1 cellular context compared by ENCODE assay signal in genomic region chr3:9226326-9226725, GRCh38.
TF ChIP-seq lines count a peak whose summit lies in the region.

No MANE protein-coding gene starts in this region.

TF ChIP-seq in H1, 55 proteins besides CTCF, POLR2A, EP300 and RAD21:
- TF ChIP-seq BCL11A (IDR thresholded peaks at IDR 0.05; ENCODE audit: low read depth in 2 of 2, low read length in 2 of 2) (no peak), EGR1 (IDR thresholded peaks at IDR 0.05; ENCODE audit: borderline replicate concordance, low read depth, low read length) (no peak), HDAC6 (IDR thresholded peaks at IDR 0.05; ENCODE audit: low read depth, low read length) (no peak), JUND (IDR thresholded peaks at IDR 0.05; ENCODE audit: low read length) (no peak), ATF3 (IDR thresholded peaks at IDR 0.05; ENCODE audit: insufficient read depth, low read depth, low read length) (no peak), KDM1A (IDR thresholded peaks at IDR 0.05; ENCODE audit: borderline replicate concordance, low read length) (no peak), RFX5 (IDR thresholded peaks at IDR 0.05; ENCODE audit: borderline replicate concordance, low read depth, low read length) (no peak), NANOG (IDR thresholded peaks at IDR 0.05; ENCODE audit: insufficient read depth, low read depth, low read length, poor library complexity, severe bottlenecking) (no peak), SIN3A (conservative IDR thresholded peaks at IDR 0.05 in 1 of 2, IDR thresholded peaks at IDR 0.05 in 1 of 2; ENCODE audit: low read depth in 1 of 2, low read length in 2 of 2) (no peak), SP4 (IDR thresholded peaks at IDR 0.05; ENCODE audit: low read length) (no peak), SIX5 (IDR thresholded peaks at IDR 0.05; ENCODE audit: low read depth, low read length) (no peak), CTBP2 (IDR thresholded peaks at IDR 0.05; ENCODE audit: borderline replicate concordance, insufficient read depth, insufficient read length, low read length) (no peak), SRF (IDR thresholded peaks at IDR 0.05; ENCODE audit: low read depth, low read length) (no peak), POU5F1 (IDR thresholded peaks at IDR 0.05; ENCODE audit: low read depth, low read length) (no peak)
